12 cellular contexts compared by ENCODE assay signal in genomic region chr5:42943931-42944631, GRCh38.
DNase-seq lines count a peak whose midpoint lies in the region; ATAC-seq and TF ChIP-seq lines count a peak whose summit lies in the region.
"Had no signal": no experiment of that assay in that cellular context is flagged by ENCODE, and none has a peak within 500 bp of the region (broad histone marks: within the 10 kb centered on the region; RNA-seq: fewer than 3 reads in every experiment).

No MANE protein-coding gene starts in this region.

- H3K4me3 ChIP-seq in HFF-Myc (replicated peaks; ENCODE audit: low read depth, low read length) (peak overlapping the region; percentile 35), skeletal muscle satellite cell (ENCODE audit: low read length) (peak overlapping the region; percentile 62)
- H3K4me3 ChIP-seq: pancreas, SJSA1 had no signal

- H3K4me3 Mint-ChIP-seq in chondrocyte (ENCODE audit: unreplicated experiment): peak overlapping the region; percentile 22

- no peak overlapping the region for H3K27ac Mint-ChIP-seq in chondrocyte (ENCODE audit: unreplicated experiment)

- H3K9ac ChIP-seq in skeletal muscle satellite cell (ENCODE audit: low read depth, low read length): peak overlapping the region; percentile 25

- H3K36me3 ChIP-seq in skeletal muscle satellite cell (ENCODE audit: insufficient read depth, low read length): no peaks in the 10 kb centered on the region
- H3K36me3 ChIP-seq: pancreas, SJSA1 had no signal

- ATAC-seq in HG03039 (IDR thresholded peaks at IDR 0.05; ENCODE audit: unreplicated experiment) (no peak), GM18519 (IDR thresholded peaks at IDR 0.05; ENCODE audit: low FRiP score, unreplicated experiment) (no peak)

- H3K4me2 ChIP-seq in skeletal muscle satellite cell (ENCODE audit: low read length): peak overlapping the region; percentile 81

- no peaks in the 10 kb centered on the region for H3K36me3 Mint-ChIP-seq in chondrocyte (ENCODE audit: low read depth)

- H3K27me3 Mint-ChIP-seq in chondrocyte (ENCODE audit: low read depth): no peaks in the 10 kb centered on the region

- H3K4me1 Mint-ChIP-seq in chondrocyte (ENCODE audit: low read depth): peaks cover 25% of the 10 kb centered on the region

- H3K4me1 ChIP-seq in skeletal muscle satellite cell (ENCODE audit: control insufficient read depth, insufficient read depth, low read length): peaks cover 21% of the 10 kb centered on the region

- DNase-seq in HFF-Myc (ENCODE audit: extremely low read depth, low read depth): no peak
- DNase-seq in chondrocyte (ENCODE audit: low spot score): no peak
- DNase-seq in iPS-NIHi7 (ENCODE audit: extremely low spot score): peak; percentile 33
- no peak for DNase-seq in NCI-H69 (lab: John Stamatoyannopoulos, UW)
- DNase-seq: activated CD4-positive, alpha-beta T cell treated with anti-CD3 and anti-CD28 coated beads for 4 hours; NCI-H1092; NCI-H748 treated with DMSO at 0.1 percent for 48 hours; pancreas had no signal

- H3K27me3 ChIP-seq in skeletal muscle satellite cell (ENCODE audit: control insufficient read depth, insufficient read depth, low read length): no peaks in the 10 kb centered on the region
- H3K27me3 ChIP-seq: SJSA1 had no signal

- no peaks in the 10 kb centered on the region for H3K9me3 Mint-ChIP-seq in chondrocyte (ENCODE audit: low read depth)

- TF ChIP-seq CTCF in HFF-Myc (IDR thresholded peaks at IDR 0.05; ENCODE audit: low read depth, low read length, missing control alignments): no peak
- no peak for TF ChIP-seq CTCF in chondrocyte (IDR thresholded peaks at IDR 0.05)

- H3K9me3 ChIP-seq in skeletal muscle satellite cell (replicated peaks; ENCODE audit: low read length): no peaks in the 10 kb centered on the region
- H3K9me3 ChIP-seq: pancreas, SJSA1 had no signal
